Comparison of ENCODE assay signal across 8 cellular contexts in genomic region chr14:65302571-65303184, GRCh38.
DNase-seq lines count a peak whose midpoint lies in the region; ATAC-seq, FAIRE-seq and TF ChIP-seq lines count a peak whose summit lies in the region.

No MANE protein-coding gene starts in this region.

- no peak for TF ChIP-seq POLR2A in GM12891 (IDR thresholded peaks at IDR 0.05; ENCODE audit: low read depth, low read length)

- DNase-seq in GM12891 (ENCODE audit: insufficient read length, low spot score) (no peak), iPS-NIHi7 (ENCODE audit: extremely low spot score) (no peak), chondrocyte (ENCODE audit: low spot score) (no peak), hepatic stellate cell (ENCODE audit: low spot score) (no peak)
- DNase-seq in activated T-cell treated with anti-CD3 and anti-CD28 coated beads, Interleukin-2, amount 50 U/mL, for 24 hours: no peak
- DNase-seq in stimulated activated CD8-positive, alpha-beta memory T cell treated with anti-CD3 and anti-CD28 coated beads, Interleukin-15, amount 100 ng/mL, for 48 hours (ENCODE audit: low read depth in 2 of 2): peak; percentile 70 to 75

- H3K4me1 Mint-ChIP-seq in activated T-cell treated with anti-CD3 and anti-CD28 coated beads, Interleukin-2, amount 50 U/mL, for 24 hours (ENCODE audit: low read depth): peaks cover 70% of the 10 kb centered on the region
- no peaks in the 10 kb centered on the region for H3K4me1 Mint-ChIP-seq in chondrocyte (ENCODE audit: low read depth)

- no peak for TF ChIP-seq CTCF in chondrocyte (IDR thresholded peaks at IDR 0.05)

- H3K36me3 Mint-ChIP-seq in activated T-cell treated with anti-CD3 and anti-CD28 coated beads, Interleukin-2, amount 50 U/mL, for 24 hours (ENCODE audit: low read depth): peaks cover 3% of the 10 kb centered on the region
- H3K36me3 Mint-ChIP-seq in chondrocyte (ENCODE audit: low read depth): no peaks in the 10 kb centered on the region

- H3K27me3 Mint-ChIP-seq in activated T-cell treated with anti-CD3 and anti-CD28 coated beads, Interleukin-2, amount 50 U/mL, for 24 hours: no peaks in the 10 kb centered on the region
- H3K27me3 Mint-ChIP-seq in chondrocyte (ENCODE audit: low read depth): no peaks in the 10 kb centered on the region

- ATAC-seq in GM21423 (IDR thresholded peaks at IDR 0.05; ENCODE audit: unreplicated experiment): peak; percentile 44
- peak; percentile 44 for ATAC-seq in HG03575 (IDR thresholded peaks at IDR 0.05; ENCODE audit: extremely low read depth, insufficient number of reproducible peaks, low FRiP score, unreplicated experiment)

- peak; percentile 96 for FAIRE-seq in GM12891 (lab: Jason Lieb, UNC)

- no peaks in the 10 kb centered on the region for H3K9me3 Mint-ChIP-seq in activated T-cell treated with anti-CD3 and anti-CD28 coated beads, Interleukin-2, amount 50 U/mL, for 24 hours
- H3K9me3 Mint-ChIP-seq in chondrocyte (ENCODE audit: low read depth): no peaks in the 10 kb centered on the region

- H3K27ac Mint-ChIP-seq in activated T-cell treated with anti-CD3 and anti-CD28 coated beads, Interleukin-2, amount 50 U/mL, for 24 hours: peak overlapping the region; percentile 95
- no peak overlapping the region for H3K27ac Mint-ChIP-seq in chondrocyte (ENCODE audit: unreplicated experiment)

- peak overlapping the region; percentile 64 for H3K4me3 Mint-ChIP-seq in activated T-cell treated with anti-CD3 and anti-CD28 coated beads, Interleukin-2, amount 50 U/mL, for 24 hours
- H3K4me3 Mint-ChIP-seq in chondrocyte (ENCODE audit: unreplicated experiment): no peak overlapping the region

TF ChIP-seq in GM12891, 5 proteins besides CTCF, POLR2A, EP300 and RAD21:
- peak; percentile 87 for TF ChIP-seq POU2F2 (IDR thresholded peaks at IDR 0.05; ENCODE audit: low read depth, low read length)
- TF ChIP-seq PAX5 (IDR thresholded peaks at IDR 0.05; ENCODE audit: insufficient read depth, low read length, severe bottlenecking): no peak
- TF ChIP-seq TAF1 (IDR thresholded peaks at IDR 0.05; ENCODE audit: low read depth, low read length): peak; percentile 51; the same call in 1 of the 2 replicates
- peak; percentile 72; the same call in 1 of the 2 replicates for TF ChIP-seq POLR2AphosphoS5 (IDR thresholded peaks at IDR 0.05; ENCODE audit: low read depth, low read length)

Comparison
In these comparisons a context has a peak if more than half of its experiments do, and no peak if none do; other contexts are left out.
1. DNase-seq: peak in stimulated activated CD8-positive, alpha-beta memory T cell treated with anti-CD3 and anti-CD28 coated beads, Interleukin-15, amount 100 ng/mL, for 48 hours (2 of 2); none in GM12891 (single experiment), activated T-cell treated with anti-CD3 and anti-CD28 coated beads, Interleukin-2, amount 50 U/mL, for 24 hours (single experiment), iPS-NIHi7 (single experiment), chondrocyte (single experiment) and hepatic stellate cell (single experiment).